ENCODE assay signal across 8 cellular contexts in genomic region chr6:141562801-141563763, GRCh38.
DNase-seq lines count a peak whose midpoint lies in the region; ATAC-seq, FAIRE-seq and TF ChIP-seq lines count a peak whose summit lies in the region.

No MANE protein-coding gene starts in this region.

- peaks cover 19% of the 10 kb centered on the region for H3K4me1 Mint-ChIP-seq in activated T-helper 1 cell treated with anti-CD3 and anti-CD28 coated beads, Interleukin-12 subunit alpha, Interleukin-12 subunit beta, Interleukin-2, Interleukin-4 antibody, amounts not matched to agents 30 ng/mL and 10 ng/mL and 1 ng/mL, durations not matched to agents 14 hours and 24 hours and 36 hours (ENCODE audit: low read depth)

- H3K27me3 ChIP-seq in transverse colon, result no peaks in the 10 kb centered on the region

- in situ Hi-C loops in KBM-7 (cut with MboI; ENCODE audit: low pct_unique_long_range_greater_than_20kb, low sequenced_read_pairs) (no loop called here), transverse colon (cut with MboI; ENCODE audit: low pct_ligation_motif_present in 1 of 4, low pct_unique_long_range_greater_than_20kb in 1 of 4, low sequenced_read_pairs in 3 of 4) (no loop called here)

- 22 to 27% methylated on average over 10 to 11 of the region's 11 CpGs for WGBS in transverse colon (ENCODE audit: low coverage in 1 of 2), 2 donors

- no peaks in the 10 kb centered on the region for H3K36me3 Mint-ChIP-seq in activated T-helper 1 cell treated with anti-CD3 and anti-CD28 coated beads, Interleukin-12 subunit alpha, Interleukin-12 subunit beta, Interleukin-2, Interleukin-4 antibody, amounts not matched to agents 30 ng/mL and 10 ng/mL and 1 ng/mL, durations not matched to agents 14 hours and 24 hours and 36 hours (ENCODE audit: low read depth)

- H3K27ac Mint-ChIP-seq in activated T-helper 1 cell treated with anti-CD3 and anti-CD28 coated beads, Interleukin-12 subunit alpha, Interleukin-12 subunit beta, Interleukin-2, Interleukin-4 antibody, amounts not matched to agents 30 ng/mL and 10 ng/mL and 1 ng/mL, durations not matched to agents 14 hours and 24 hours and 36 hours, result peak overlapping the region; percentile 2

- peaks cover 8% of the 10 kb centered on the region for H3K27me3 Mint-ChIP-seq in activated T-helper 1 cell treated with anti-CD3 and anti-CD28 coated beads, Interleukin-12 subunit alpha, Interleukin-12 subunit beta, Interleukin-2, Interleukin-4 antibody, amounts not matched to agents 30 ng/mL and 10 ng/mL and 1 ng/mL, durations not matched to agents 14 hours and 24 hours and 36 hours (ENCODE audit: insufficient read depth)

- H3K9me3 Mint-ChIP-seq in activated T-helper 1 cell treated with anti-CD3 and anti-CD28 coated beads, Interleukin-12 subunit alpha, Interleukin-12 subunit beta, Interleukin-2, Interleukin-4 antibody, amounts not matched to agents 30 ng/mL and 10 ng/mL and 1 ng/mL, durations not matched to agents 14 hours and 24 hours and 36 hours, result no peaks in the 10 kb centered on the region

- ATAC-seq in GM21825 (IDR thresholded peaks at IDR 0.05; ENCODE audit: unreplicated experiment), result peak; percentile 92
- peak; percentile 93 for ATAC-seq in omental fat pad (ENCODE audit: low FRiP score)

- intact Hi-C loops in activated T-helper 1 cell treated with anti-CD3 and anti-CD28 coated beads, Interleukin-12 subunit alpha, Interleukin-12 subunit beta, Interleukin-2, Interleukin-4 antibody, amounts not matched to agents 30 ng/mL and 10 ng/mL and 1 ng/mL, durations not matched to agents 14 hours and 24 hours and 36 hours (cut with micrococcal nuclease), result loop anchor here (1.0 to 10.0 kb wide), 8 partner anchors 80 to 1681 kb away; no protein-coding TSS in a partner anchor
- intact Hi-C loops in transverse colon (cut with DNase I; ENCODE audit: low total_unique reads), result no loop called here

- no peak for TF ChIP-seq EP300 in transverse colon (IDR thresholded peaks at IDR 0.05; ENCODE audit: low read depth)

- H3K4me3 ChIP-seq in foreskin fibroblast (ENCODE audit: low read depth in 1 of 2, low read length in 2 of 2) (peak overlapping the region in 1 of 2 donors; percentile 6), transverse colon (peak overlapping the region in 1 of 4 donors; percentile 25)

- no peaks in the 10 kb centered on the region for H3K36me3 ChIP-seq in transverse colon

- peak overlapping the region; percentile 51 for H3K4me3 Mint-ChIP-seq in activated T-helper 1 cell treated with anti-CD3 and anti-CD28 coated beads, Interleukin-12 subunit alpha, Interleukin-12 subunit beta, Interleukin-2, Interleukin-4 antibody, amounts not matched to agents 30 ng/mL and 10 ng/mL and 1 ng/mL, durations not matched to agents 14 hours and 24 hours and 36 hours

- peak overlapping the region in 1 of 4 donors; percentile 9 for H3K27ac ChIP-seq in transverse colon

- H3K9me3 ChIP-seq in transverse colon, result no peaks in the 10 kb centered on the region

- peaks cover 0 to 9% (median 4%) of the 10 kb centered on the region in 4 donors for H3K4me1 ChIP-seq in transverse colon

- DNase-seq in ELF-1 (ENCODE audit: low read depth, low spot score) (peak; percentile 67), KBM-7 (peak; percentile 92), RCC 7860 (ENCODE audit: low spot score) (peak; percentile 51), foreskin fibroblast (peak; percentile 80 to 94), omental fat pad (ENCODE audit: low spot score) (no peak), transverse colon (peak; percentile 49)
- peak; percentile 35 for DNase-seq in activated T-helper 1 cell treated with anti-CD3 and anti-CD28 coated beads, Interleukin-12 subunit alpha, Interleukin-12 subunit beta, Interleukin-2, Interleukin-4 antibody, amounts not matched to agents 30 ng/mL and 10 ng/mL and 1 ng/mL, durations not matched to agents 14 hours and 24 hours and 36 hours (ENCODE audit: low spot score)

- no peak for TF ChIP-seq POLR2A in transverse colon (IDR thresholded peaks at IDR 0.05)

- TF ChIP-seq CTCF in foreskin fibroblast (IDR thresholded peaks at IDR 0.05; ENCODE audit: low read depth, low read length) (peak; percentile 79), omental fat pad (IDR thresholded peaks at IDR 0.05) (peak in 2 of 3 donors; percentile 60 to 77), transverse colon (IDR thresholded peaks at IDR 0.05) (peak; percentile 72 to 88 (median 78))

- peak; percentile 79 for FAIRE-seq in RCC 7860 (lab: Jason Lieb, UNC)
